22 cellular contexts compared by ENCODE assay signal in genomic region chr19:7126132-7126531, GRCh38. TPM values are rescaled to one million over a fixed set of nuclear protein-coding genes. Genes with fewer than 3 reads are reported as not detected.
DNase-seq lines count a peak whose midpoint lies in the region; TF ChIP-seq lines count a peak whose summit lies in the region.
"Had no signal": no experiment of that assay in that cellular context is flagged by ENCODE, and none has a peak within 500 bp of the region (broad histone marks: within the 10 kb centered on the region; RNA-seq: fewer than 3 reads in every experiment).

No MANE protein-coding gene starts in this region.

- no peak overlapping the region for H3K9ac ChIP-seq in trophoblast cell (ENCODE audit: low read length)
- H3K9ac ChIP-seq: BLaER1 treated with 17β-estradiol and CSF1 and Interleukin-3, amounts not matched to agents 10 nM and 100 nM; GM23248 had no signal

- TF ChIP-seq CTCF in HEK293 (tag by site-specific recombination; IDR thresholded peaks at IDR 0.05) (no peak), endothelial cell (IDR thresholded peaks at IDR 0.05; ENCODE audit: unreplicated experiment) (no peak)

- H3K27ac ChIP-seq in HEK293 (ENCODE audit: extremely low read depth, low read depth, low read length) (no peak overlapping the region), trophoblast cell (ENCODE audit: low read depth, low read length) (no peak overlapping the region)
- H3K27ac ChIP-seq: A549; BLaER1 treated with 17β-estradiol and CSF1 and Interleukin-3, amounts not matched to agents 10 nM and 100 nM; GM23248 had no signal

- peaks cover 9% of the 10 kb centered on the region for H3K27me3 Mint-ChIP-seq in endothelial cell (ENCODE audit: unreplicated experiment)
- H3K27me3 Mint-ChIP-seq: CD4-positive, alpha-beta T cell had no signal

- H3K4me3 ChIP-seq in HEK293 (ENCODE audit: low read depth, low read length): no peak overlapping the region
- peak overlapping the region; percentile 48 for H3K4me3 ChIP-seq in trophoblast cell (ENCODE audit: low read depth, low read length)
- H3K4me3 ChIP-seq: A549; BLaER1 treated with 17β-estradiol and CSF1 and Interleukin-3, amounts not matched to agents 10 nM and 100 nM; GM12878; GM23248; HAP-1 had no signal

- no peaks in the 10 kb centered on the region for H3K27me3 ChIP-seq in trophoblast cell (ENCODE audit: insufficient read depth, low read length)
- H3K27me3 ChIP-seq: BE2C; BLaER1 treated with 17β-estradiol and CSF1 and Interleukin-3, amounts not matched to agents 10 nM and 100 nM had no signal

- H4K12ac ChIP-seq in trophoblast cell (ENCODE audit: low read depth, low read length): no peak overlapping the region

- peaks cover 54% of the 10 kb centered on the region for H3K36me3 Mint-ChIP-seq in endothelial cell (ENCODE audit: low read depth, unreplicated experiment)

- H4K8ac ChIP-seq in trophoblast cell (ENCODE audit: low read depth, low read length): no peak overlapping the region

- H3K4me1 ChIP-seq in HEK293 (ENCODE audit: control insufficient read depth, insufficient read depth, low read length) (no peaks in the 10 kb centered on the region), trophoblast cell (ENCODE audit: control insufficient read depth in 1 of 2, insufficient read depth in 2 of 2, low read length in 2 of 2) (no peaks in the 10 kb centered on the region)
- H3K4me1 ChIP-seq: A549; BE2C; BLaER1 treated with 17β-estradiol and CSF1 and Interleukin-3, amounts not matched to agents 10 nM and 100 nM; HAP-1 had no signal

- no peak overlapping the region for H3K27ac Mint-ChIP-seq in endothelial cell (ENCODE audit: unreplicated experiment)
- H3K27ac Mint-ChIP-seq: CD4-positive, alpha-beta T cell; CD8-positive, alpha-beta memory T cell had no signal

- H3K18ac ChIP-seq in trophoblast cell (ENCODE audit: low read length): no peak overlapping the region

- no peak overlapping the region for H2AK5ac ChIP-seq in trophoblast cell (ENCODE audit: low read length)

- no peaks in the 10 kb centered on the region for H3K4me1 Mint-ChIP-seq in endothelial cell (ENCODE audit: unreplicated experiment)
- H3K4me1 Mint-ChIP-seq: CD14-positive monocyte; CD8-positive, alpha-beta memory T cell had no signal

- H3K23ac ChIP-seq in trophoblast cell (ENCODE audit: low read length): no peak overlapping the region

- H4K91ac ChIP-seq in trophoblast cell (ENCODE audit: low read depth, low read length): no peak overlapping the region

- no peak overlapping the region for H3K4ac ChIP-seq in trophoblast cell (ENCODE audit: low read depth, low read length)

- no peak overlapping the region for H2BK120ac ChIP-seq in trophoblast cell (ENCODE audit: insufficient read depth, low read length, poor library complexity)

- H3K36me3 ChIP-seq in HEK293 (ENCODE audit: control insufficient read depth in 2 of 2, insufficient read depth in 1 of 2, low read length in 2 of 2) (peaks cover 4 to 65% of the 10 kb centered on the region in 2 experiments; a peak in 2 of 3 replicates), trophoblast cell (ENCODE audit: control insufficient read depth in 1 of 2, insufficient read depth in 2 of 2, low read length in 2 of 2) (peaks cover 11 to 14% of the 10 kb centered on the region in 2 experiments)

- peak overlapping the region; percentile 65 for H3K4me3 Mint-ChIP-seq in endothelial cell (ENCODE audit: unreplicated experiment)
- H3K4me3 Mint-ChIP-seq: CD14-positive monocyte; CD4-positive, alpha-beta T cell; CD8-positive, alpha-beta memory T cell had no signal

- CTCF ChIA-PET in HEK293 (lab: Yijun Ruan, JAX): no interaction called here

- DNase-seq in endothelial cell (ENCODE audit: low spot score) (no peak), trophoblast cell (no peak), GOT3 (lab: John Stamatoyannopoulos, UW) (no peak), NCI-H1105 treated with DMSO at 0.1 percent for 48 hours (lab: John Stamatoyannopoulos, UW) (no peak)
- DNase-seq in activated T-cell treated with anti-CD3 and anti-CD28 coated beads, Interleukin-2, amount 50 U/mL, for 1 hour: no peak
- DNase-seq: 8988T; ACHN; AML-193; BE2C; CD4-positive, alpha-beta T cell; CD8-positive, alpha-beta memory T cell; DMS 273 treated with DMSO at 0.1 percent for 48 hours; DMS79; EL; GDM1; GM23248 had no signal

- H3K9me3 Mint-ChIP-seq in endothelial cell (ENCODE audit: unreplicated experiment): peaks cover 5% of the 10 kb centered on the region

- no peak overlapping the region for H2BK5ac ChIP-seq in trophoblast cell (ENCODE audit: low read depth, low read length, poor library complexity)

- H3K14ac ChIP-seq in trophoblast cell (ENCODE audit: low read length): no peak overlapping the region

- H2BK12ac ChIP-seq in trophoblast cell (ENCODE audit: low read length): no peak overlapping the region

- POLR2A ChIA-PET in HEK293 (lab: Yijun Ruan, JAX): no interaction called here

- no peak overlapping the region for H2AFZ ChIP-seq in trophoblast cell (ENCODE audit: insufficient read depth, low read length, poor library complexity)
- H2AFZ ChIP-seq: GM23248 had no signal

- WGBS in trophoblast cell (ENCODE audit: extremely low coverage, insufficient coverage, insufficient read length): no CpG with 5 or more reads among the region's 3 CpGs

- H3K9me3 ChIP-seq in HEK293 (ENCODE audit: control insufficient read depth, insufficient read depth, low read depth, low read length) (no peaks in the 10 kb centered on the region), trophoblast cell (ENCODE audit: insufficient read depth, low read depth, low read length) (peaks cover 12% of the 10 kb centered on the region)
- H3K9me3 ChIP-seq: BE2C, HAP-1 had no signal

- H3K79me1 ChIP-seq in trophoblast cell (ENCODE audit: low read length): no peaks in the 10 kb centered on the region

- H3K79me2 ChIP-seq in trophoblast cell (ENCODE audit: control insufficient read depth, insufficient read depth, low read length, poor library complexity): no peaks in the 10 kb centered on the region

- H3K4me2 ChIP-seq in trophoblast cell (ENCODE audit: low read length): no peak overlapping the region
- H3K4me2 ChIP-seq: A549; BLaER1 treated with 17β-estradiol and CSF1 and Interleukin-3, amounts not matched to agents 10 nM and 100 nM had no signal

TF ChIP-seq in HEK293, 187 proteins besides CTCF, POLR2A, EP300 and RAD21 (continues in another document):
- TF ChIP-seq TRIM28 (IDR thresholded peaks at IDR 0.05; ENCODE audit: borderline replicate concordance, low read length) (peak; percentile 82; the same call in 1 of the 2 replicates), ZSCAN18 (tag by site-specific recombination; IDR thresholded peaks at IDR 0.05) (no peak), ZNF501 (tag by site-specific recombination; IDR thresholded peaks at IDR 0.05) (no peak), ZNF175 (tag by site-specific recombination; IDR thresholded peaks at IDR 0.05) (no peak), ZNF514 (tag by site-specific recombination; IDR thresholded peaks at IDR 0.05) (no peak), SETDB1 (IDR thresholded peaks at IDR 0.05; ENCODE audit: insufficient read length, low read length) (peak; percentile 59), ZBTB44 (tag by site-specific recombination; IDR thresholded peaks at IDR 0.05) (no peak)
- TF ChIP-seq, protein P1, sequence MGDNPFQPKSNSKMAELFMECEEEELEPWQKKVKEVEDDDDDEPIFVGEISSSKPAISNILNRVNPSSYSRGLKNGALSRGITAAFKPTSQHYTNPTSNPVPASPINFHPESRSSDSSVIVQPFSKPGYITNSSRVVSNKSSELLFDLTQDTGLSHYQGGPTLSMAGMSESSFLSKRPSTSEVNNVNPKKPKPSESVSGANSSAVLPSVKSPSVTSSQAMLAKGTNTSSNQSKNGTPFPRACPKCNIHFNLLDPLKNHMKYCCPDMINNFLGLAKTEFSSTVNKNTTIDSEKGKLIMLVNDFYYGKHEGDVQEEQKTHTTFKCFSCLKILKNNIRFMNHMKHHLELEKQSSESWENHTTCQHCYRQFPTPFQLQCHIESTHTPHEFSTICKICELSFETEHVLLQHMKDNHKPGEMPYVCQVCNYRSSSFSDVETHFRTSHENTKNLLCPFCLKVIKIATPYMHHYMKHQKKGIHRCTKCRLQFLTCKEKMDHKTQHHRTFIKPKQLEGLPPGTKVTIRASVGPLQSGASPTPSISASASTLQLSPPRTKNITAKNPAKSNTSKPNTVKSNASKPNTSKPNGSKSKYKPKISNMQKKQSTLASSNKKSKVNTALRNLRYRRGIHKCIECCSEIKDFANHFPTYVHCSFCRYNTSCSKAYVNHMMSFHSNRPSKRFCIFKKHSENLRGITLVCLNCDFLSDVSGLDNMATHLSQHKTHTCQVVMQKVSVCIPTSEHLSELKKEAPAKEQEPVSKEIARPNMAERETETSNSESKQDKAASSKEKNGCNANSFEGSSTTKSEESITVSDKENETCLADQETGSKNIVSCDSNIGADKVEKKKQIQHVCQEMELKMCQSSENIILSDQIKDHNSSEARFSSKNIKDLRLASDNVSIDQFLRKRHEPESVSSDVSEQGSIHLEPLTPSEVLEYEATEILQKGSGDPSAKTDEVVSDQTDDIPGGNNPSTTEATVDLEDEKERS (tag by site-specific recombination; IDR thresholded peaks at IDR 0.05): 0 out of 2 replicates have a peak, but pooled peaks have one; percentile 15

RNA-seq across cellular contexts. Expression of gene ZNF557, which starts 56.6 kb away (rescaled TPM):
- total RNA-seq in endothelial cell (ENCODE audit: unreplicated experiment): 10.3 TPM
- polyA plus RNA-seq in trophoblast cell (2013): 5.7 TPM in 2 replicates
